Comparison of ENCODE assay signal across 1 cellular context in genomic region chr9:3687136-3687535, GRCh38.
TF ChIP-seq lines count a peak whose summit lies in the region.

No MANE protein-coding gene starts in this region.

TF ChIP-seq in SK-N-SH, 30 proteins besides CTCF, POLR2A, EP300 and RAD21 (continued from another document):
- TF ChIP-seq REST (IDR thresholded peaks at IDR 0.05; ENCODE audit: low read depth, low read length): no peak
- TF ChIP-seq TEAD4 (IDR thresholded peaks at IDR 0.05; ENCODE audit: borderline replicate concordance, insufficient read depth): no peak
- peak; percentile 58 for TF ChIP-seq GATA2 (CRISPR knock-in tag; IDR thresholded peaks at IDR 0.05)
- no peak for TF ChIP-seq TAF1 (IDR thresholded peaks at IDR 0.05; ENCODE audit: borderline replicate concordance, low read depth, low read length)
- TF ChIP-seq CHD2 (IDR thresholded peaks at IDR 0.05; ENCODE audit: low read length, partially characterized antibody): peak; percentile 20
